ENCODE assay signal across 8 cellular contexts in the genomic region with DNA sequence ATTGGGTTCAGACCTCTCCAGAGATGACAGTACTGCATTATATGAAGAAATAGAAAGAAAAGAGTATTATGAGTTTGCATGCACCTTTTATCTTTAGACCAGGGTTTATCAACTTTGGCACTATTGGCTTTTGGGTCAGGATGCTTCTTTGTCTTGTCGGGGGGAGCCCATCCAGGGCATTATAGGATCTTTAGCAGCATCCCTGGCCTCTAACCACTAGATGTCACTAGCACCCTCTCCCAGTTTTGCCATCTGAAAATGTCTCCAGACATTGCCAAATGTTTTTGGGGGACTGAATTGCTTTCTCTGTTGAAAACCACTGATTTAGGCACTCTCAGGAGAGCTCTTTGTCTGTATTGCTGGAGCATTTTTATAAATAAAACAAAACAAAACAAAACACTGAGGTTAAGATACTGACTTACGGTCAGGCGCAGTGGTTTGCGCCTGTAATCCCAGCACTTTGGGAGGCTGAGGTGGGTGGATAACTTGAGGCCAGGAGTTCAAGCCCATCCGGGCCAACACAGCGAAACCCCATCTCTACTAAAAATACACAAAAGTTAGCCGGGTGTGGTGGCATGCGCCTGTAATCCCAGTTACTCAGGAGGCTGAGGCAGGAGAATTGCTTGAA. TPM values are rescaled to one million over a fixed set of nuclear protein-coding genes. Genes with fewer than 3 reads are reported as not detected.
DNase-seq lines count a peak whose midpoint lies in the region; ATAC-seq, FAIRE-seq and TF ChIP-seq lines count a peak whose summit lies in the region.

No MANE protein-coding gene starts in this region.

- intact Hi-C loops in cardiac septum (cut with DNase I) = no loop called here

- H3K36me3 ChIP-seq in right atrium auricular region (no peaks in the 10 kb centered on the region), WERI-Rb-1 (no peaks in the 10 kb centered on the region)

- H3K9me3 ChIP-seq in right atrium auricular region (no peaks in the 10 kb centered on the region), WERI-Rb-1 (ENCODE audit: severe bottlenecking) (no peaks in the 10 kb centered on the region)

- no peak for DNase-seq in right atrium auricular region (ENCODE audit: low spot score)
- DNase-seq in cardiac septum (ENCODE audit: low spot score) = no peak
- DNase-seq in HuH-7 (ENCODE audit: low spot score) = peak; percentile 13
- DNase-seq in WERI-Rb-1 = peak; percentile 24
- DNase-seq in epithelial cell of esophagus (ENCODE audit: low read depth) = peak; percentile 14
- DNase-seq in occipital lobe (lab: John Stamatoyannopoulos, UW) = peak; percentile 7
- no peak for DNase-seq in H54 (ENCODE audit: insufficient read length, low spot score)

- no peaks in the 10 kb centered on the region for H3K4me1 ChIP-seq in right atrium auricular region

- no peak for ATAC-seq in HG03108 (IDR thresholded peaks at IDR 0.05; ENCODE audit: unreplicated experiment)

- no peak overlapping the region for H3K4me3 ChIP-seq in right atrium auricular region
- H3K4me3 ChIP-seq in WERI-Rb-1 (ENCODE audit: low read depth, low read length) = no peak overlapping the region
- H3K4me3 ChIP-seq in epithelial cell of esophagus (ENCODE audit: low read length) = no peak overlapping the region

- TF ChIP-seq CTCF in right atrium auricular region (IDR thresholded peaks at IDR 0.05) (peak; percentile 35 to 76), WERI-Rb-1 (IDR thresholded peaks at IDR 0.05; ENCODE audit: low read depth, low read length) (peak; percentile 82), epithelial cell of esophagus (IDR thresholded peaks at IDR 0.05; ENCODE audit: insufficient read depth, low read depth, low read length, missing control alignments) (peak; percentile 72)

- no peak for TF ChIP-seq POLR2A in H54 (IDR thresholded peaks at IDR 0.05; ENCODE audit: low read depth, low read length)

- H3K27ac ChIP-seq in right atrium auricular region = no peak overlapping the region
- H3K27ac ChIP-seq in WERI-Rb-1 = no peak overlapping the region

- H3K27me3 ChIP-seq in right atrium auricular region = no peaks in the 10 kb centered on the region
- H3K27me3 ChIP-seq in WERI-Rb-1 (ENCODE audit: insufficient read depth, low read depth, severe bottlenecking) = no peaks in the 10 kb centered on the region

- FAIRE-seq in H54 (lab: Jason Lieb, UNC) = no peak

RNA-seq across cellular contexts. Expression of gene CA5B, which starts 23.6 kb away (rescaled TPM):
- total RNA-seq in right atrium auricular region (1 to 10 TPM; 6.4 to 8.6 TPM), cardiac septum (4.5 TPM), occipital lobe (7.0 TPM)

RNA-seq across cellular contexts. Expression of gene ZRSR2, which starts 28.6 kb away (rescaled TPM):
- 1 to 10 TPM; 4.0 to 6.1 TPM for total RNA-seq in right atrium auricular region
- 10.7 TPM for total RNA-seq in cardiac septum
- total RNA-seq in occipital lobe = 7.0 TPM

Comparison
In these comparisons a context has a peak if more than half of its experiments do, and no peak if none do; other contexts are left out.
1. DNase-seq: peak in HuH-7 (single experiment), WERI-Rb-1 (single experiment), epithelial cell of esophagus (single experiment) and occipital lobe (single experiment); none in right atrium auricular region (single experiment), cardiac septum (single experiment) and H54 (single experiment).
2. Peak in every context shown above with its lines, with median percentiles within 50 percentile points of each other: CTCF ChIP-seq.